In genomic region chr2:240433973-240434727, GRCh38 we compare ENCODE assay signal across 8 cellular contexts. TPM values are rescaled to one million over a fixed set of nuclear protein-coding genes. Genes with fewer than 3 reads are reported as not detected.
A peak's percentile ranks its signal among the peaks of the same experiment; 100 is the strongest.
DNase-seq lines count a peak whose midpoint lies in the region; ATAC-seq, FAIRE-seq and TF ChIP-seq lines count a peak whose summit lies in the region.

No MANE protein-coding gene starts in this region.

- H3K9ac ChIP-seq in colonic mucosa (ENCODE audit: low read depth in 2 of 2, low read length in 2 of 2), result peak overlapping the region; percentile 26 to 40

- H3K36me3 ChIP-seq in colonic mucosa (no peaks in the 10 kb centered on the region), lung (ENCODE audit: control insufficient read depth in 2 of 2, insufficient read depth in 2 of 2, low read length in 2 of 2) (no peaks in the 10 kb centered on the region), thymus (ENCODE audit: control insufficient read depth, insufficient read depth) (no peaks in the 10 kb centered on the region)

- no peaks in the 10 kb centered on the region for H3K9me3 ChIP-seq in colonic mucosa
- no peaks in the 10 kb centered on the region for H3K9me3 ChIP-seq in lung (ENCODE audit: control insufficient read depth in 2 of 2, insufficient read depth in 1 of 2, low read length in 1 of 2)
- no peaks in the 10 kb centered on the region for H3K9me3 ChIP-seq in thymus (ENCODE audit: control insufficient read depth)

- peak; percentile 84 for FAIRE-seq in RCC 7860 (lab: Jason Lieb, UNC)

- ATAC-seq in lung (ENCODE audit: insufficient read depth, low FRiP score) (peak; percentile 5), GM18519 (IDR thresholded peaks at IDR 0.05; ENCODE audit: low FRiP score, unreplicated experiment) (no peak)

- H3K4me3 ChIP-seq in colonic mucosa, result peak overlapping the region; percentile 71
- H3K4me3 ChIP-seq in lung, result no peak overlapping the region
- peak overlapping the region; percentile 79 for H3K4me3 ChIP-seq in thymus (ENCODE audit: low read length)

- H3K4me1 ChIP-seq in colonic mucosa, result no peaks in the 10 kb centered on the region
- H3K4me1 ChIP-seq in lung (ENCODE audit: control insufficient read depth in 2 of 2, insufficient read depth in 2 of 2, low read length in 2 of 2), result peaks cover 0 to 9% of the 10 kb centered on the region in 2 donors
- peaks cover 14% of the 10 kb centered on the region for H3K4me1 ChIP-seq in thymus (ENCODE audit: control insufficient read depth, insufficient read depth, low read length)

- WGBS in lung, 2 donors, result 79 to 80% methylated on average over 16 of the region's 16 CpGs
- 80% methylated on average over 16 of the region's 16 CpGs for WGBS in thymus

- intact Hi-C loops in colonic mucosa (cut with DNase I), result no loop called here

- TF ChIP-seq CTCF in colonic mucosa (IDR thresholded peaks at IDR 0.05), result no peak
- no peak for TF ChIP-seq CTCF in lung (IDR thresholded peaks at IDR 0.05; ENCODE audit: control extremely low read depth, extremely low read depth)

- H3K27ac ChIP-seq in colonic mucosa, result peak overlapping the region; percentile 74
- peak overlapping the region in 1 of 2 donors; percentile 91 for H3K27ac ChIP-seq in lung (ENCODE audit: low read depth in 1 of 2, low read length in 1 of 2)
- peak overlapping the region; percentile 43 for H3K27ac ChIP-seq in thymus (ENCODE audit: low read depth)

- H3K27me3 ChIP-seq in colonic mucosa, result peaks cover 9% of the 10 kb centered on the region
- H3K27me3 ChIP-seq in lung (ENCODE audit: control insufficient read depth, insufficient read depth), result no peaks in the 10 kb centered on the region
- peaks cover 31% of the 10 kb centered on the region for H3K27me3 ChIP-seq in thymus (ENCODE audit: control insufficient read depth, insufficient read depth)

- peak; percentile 97 for DNase-seq in EH (ENCODE audit: low read depth)
- DNase-seq in RCC 7860 (ENCODE audit: low spot score), result peak; percentile 87
- no peak for DNase-seq in colonic mucosa
- peak; percentile 57 for DNase-seq in lung (ENCODE audit: low spot score)
- no peak for DNase-seq in activated gamma-delta T cell (lab: John Stamatoyannopoulos, UW)
- DNase-seq in middle frontal gyrus (ENCODE audit: extremely low spot score, low spot score), result no peak

RNA-seq across cellular contexts. Expression of gene GPC1, which starts 1.3 kb away (rescaled TPM):
- 10 to 100 TPM; 19.0 to 23.1 TPM for total RNA-seq in colonic mucosa
- total RNA-seq in lung, result 10 to 100 TPM; 23.2 to 62.5 TPM
- polyA plus RNA-seq in lung, result 10 to 100 TPM; 24.6 to 28.5 TPM
- 46.6 TPM for polyA plus RNA-seq in thymus

Comparison
In these comparisons a context has a peak if more than half of its experiments do, and no peak if none do; other contexts are left out.
1. DNase-seq: peak in EH (single experiment), RCC 7860 (single experiment) and lung (single experiment); none in colonic mucosa (single experiment), activated gamma-delta T cell (single experiment) and middle frontal gyrus (single experiment).